Comparison of ENCODE assay signal across 14 cellular contexts in genomic region chr16:49280022-49280741, GRCh38. TPM values are rescaled to one million over a fixed set of nuclear protein-coding genes. Genes with fewer than 3 reads are reported as not detected.
A peak's percentile ranks its signal among the peaks of the same experiment; 100 is the strongest.
DNase-seq lines count a peak whose midpoint lies in the region; ATAC-seq, FAIRE-seq and TF ChIP-seq lines count a peak whose summit lies in the region.
"Had no signal": no experiment of that assay in that cellular context is flagged by ENCODE, and none has a peak within 500 bp of the region (broad histone marks: within the 10 kb centered on the region; RNA-seq: fewer than 3 reads in every experiment).

No MANE protein-coding gene starts in this region.

- ATAC-seq in Right ventricle myocardium inferior = no peak
- no peak for ATAC-seq in HG02981 (IDR thresholded peaks at IDR 0.05; ENCODE audit: unreplicated experiment)

- H3K27me3 ChIP-seq in right atrium auricular region (peaks cover 54 to 58% of the 10 kb centered on the region in 2 donors), iPS-15b (ENCODE audit: control insufficient read depth, insufficient read depth, low read length) (peaks cover 86% of the 10 kb centered on the region), testis (no peaks in the 10 kb centered on the region)

- DNase-seq in right atrium auricular region (ENCODE audit: low spot score) (no peak), Right ventricle myocardium inferior (ENCODE audit: missing footprints) (no peak), NCI-H69 (lab: John Stamatoyannopoulos, UW) (peak; percentile 38), testis (peak; percentile 30), GM12891 (ENCODE audit: insufficient read length, low spot score) (no peak), HuH-7 (ENCODE audit: low spot score) (no peak)
- DNase-seq: CD4-positive, alpha-beta T cell; NCI-H1930; Peyer's patch had no signal

- no peak for TF ChIP-seq CTCF in right atrium auricular region (IDR thresholded peaks at IDR 0.05)
- no peak for TF ChIP-seq CTCF in testis (IDR thresholded peaks at IDR 0.05)

- H3K36me3 ChIP-seq in right atrium auricular region = no peaks in the 10 kb centered on the region
- no peaks in the 10 kb centered on the region for H3K36me3 ChIP-seq in iPS-15b (ENCODE audit: control insufficient read depth, insufficient read depth, low read length)
- no peaks in the 10 kb centered on the region for H3K36me3 ChIP-seq in testis (ENCODE audit: low read depth, missing control alignments)
- H3K36me3 ChIP-seq: Peyer's patch had no signal

- H3K9me3 ChIP-seq in right atrium auricular region (no peaks in the 10 kb centered on the region), iPS-15b (ENCODE audit: control insufficient read depth, insufficient read depth, low read length) (no peaks in the 10 kb centered on the region), testis (no peaks in the 10 kb centered on the region)
- H3K9me3 ChIP-seq: Peyer's patch had no signal

- H3K4me3 ChIP-seq in right atrium auricular region (peak overlapping the region; percentile 6 to 51), iPS-15b (ENCODE audit: low read depth, low read length) (peak overlapping the region; percentile 71), testis (peak overlapping the region in 1 of 2 donors; percentile 53)

- intact Hi-C loops in Right ventricle myocardium inferior (cut with DNase I) = no loop called here
- intact Hi-C loops in testis (cut with DNase I; ENCODE audit: low total_unique reads) = no loop called here

- no peak overlapping the region for H3K9ac ChIP-seq in iPS-15b (ENCODE audit: low read depth, low read length)

- no peak for TF ChIP-seq POLR2A in testis (IDR thresholded peaks at IDR 0.05)
- no peak for TF ChIP-seq POLR2A in GM12891 (IDR thresholded peaks at IDR 0.05; ENCODE audit: low read depth, low read length)

- no peak for FAIRE-seq in GM12891 (lab: Jason Lieb, UNC)
- FAIRE-seq: astrocyte, endometrium had no signal

- H3K27ac ChIP-seq in right atrium auricular region = no peak overlapping the region
- H3K27ac ChIP-seq in testis = peak overlapping the region in 1 of 2 donors; percentile 20
- H3K27ac ChIP-seq: Peyer's patch had no signal

- H3K4me1 ChIP-seq in right atrium auricular region = peaks cover 0 to 56% of the 10 kb centered on the region in 2 donors
- peaks cover 12% of the 10 kb centered on the region for H3K4me1 ChIP-seq in iPS-15b (ENCODE audit: control insufficient read depth, insufficient read depth, low read length)
- peaks cover 8% of the 10 kb centered on the region for H3K4me1 ChIP-seq in testis

- WGBS in testis, 2 donors = 1% methylated on average over 38 to 41 of the region's 41 CpGs

TF ChIP-seq in GM12891, 5 proteins besides CTCF, POLR2A, EP300 and RAD21:
- no peak for TF ChIP-seq SPI1 (IDR thresholded peaks at IDR 0.05; ENCODE audit: low read depth, low read length)

RNA-seq across cellular contexts. Expression of gene CBLN1, which starts 1.5 kb away (rescaled TPM):
- total RNA-seq in right atrium auricular region (1 to 10 TPM in 1 of 2 donors, under 1 TPM in 1; 0.98 to 1.9 TPM), Right ventricle myocardium inferior (0.89 TPM), testis (10 to 100 TPM; 13.7 to 35.4 TPM)
- 57.8 TPM for polyA plus RNA-seq in testis (ENCODE audit: insufficient read depth, low read depth, low replicate concordance)
- polyA plus RNA-seq in GM12891 (2012; ENCODE audit: low read depth, missing spikeins) = not detected
- total RNA-seq: CD4-positive, alpha-beta T cell; myocyte had no signal

Comparison
In these comparisons a context has a peak if more than half of its experiments do, and no peak if none do; other contexts are left out.
1. DNase-seq: peak in NCI-H69 (single experiment) and testis (single experiment); none in right atrium auricular region (single experiment), Right ventricle myocardium inferior (single experiment), GM12891 (single experiment) and HuH-7 (single experiment).